In genomic region chr4:190179740-190180094, GRCh38 we compare ENCODE assay signal across 15 cellular contexts. TPM values are rescaled to one million over a fixed set of nuclear protein-coding genes. Genes with fewer than 3 reads are reported as not detected.
A peak's percentile ranks its signal among the peaks of the same experiment; 100 is the strongest.
DNase-seq lines count a peak whose midpoint lies in the region; ATAC-seq lines count a peak whose summit lies in the region.
"Not testable (repeated sequence)": the region's sequence is repeated elsewhere in the genome, so short reads cannot be mapped to it uniquely, and the experiment has no call there.
"Had no signal": no experiment of that assay in that cellular context is flagged by ENCODE, and none has a peak within 500 bp of the region (broad histone marks: within the 10 kb centered on the region; RNA-seq: fewer than 3 reads in every experiment).

No MANE protein-coding gene starts in this region.

- not testable (repeated sequence) for H3K27ac Mint-ChIP-seq in activated T-cell treated with anti-CD3 and anti-CD28 coated beads, Interleukin-2, amount 50 U/mL, for 72 hours; memory B cell

- H3K9me3 Mint-ChIP-seq in activated T-cell treated with anti-CD3 and anti-CD28 coated beads, Interleukin-2, amount 50 U/mL, for 72 hours; memory B cell: not testable (repeated sequence)

- H3K4me1 Mint-ChIP-seq in activated T-cell treated with anti-CD3 and anti-CD28 coated beads, Interleukin-2, amount 50 U/mL, for 72 hours (ENCODE audit: low read depth); memory B cell: not testable (repeated sequence)

- H3K4me3 Mint-ChIP-seq in activated T-cell treated with anti-CD3 and anti-CD28 coated beads, Interleukin-2, amount 50 U/mL, for 72 hours; memory B cell: not testable (repeated sequence)

- not testable (repeated sequence) for H3K36me3 Mint-ChIP-seq in activated T-cell treated with anti-CD3 and anti-CD28 coated beads, Interleukin-2, amount 50 U/mL, for 72 hours (ENCODE audit: insufficient read depth in 2 of 2); memory B cell

- intact Hi-C loops in Right ventricle myocardium superior (cut with DNase I), result not testable (repeated sequence)

- ATAC-seq in GM18870 (IDR thresholded peaks at IDR 0.05; ENCODE audit: unreplicated experiment), result peak; percentile 29
- ATAC-seq in GM21515 (IDR thresholded peaks at IDR 0.05; ENCODE audit: unreplicated experiment), result peak; percentile 29
- ATAC-seq in HG02852 (IDR thresholded peaks at IDR 0.05; ENCODE audit: unreplicated experiment), result peak; percentile 23
- ATAC-seq in HG03520 (IDR thresholded peaks at IDR 0.05; ENCODE audit: unreplicated experiment), result peak; percentile 27
- peak; percentile 25 to 39 for ATAC-seq in activated T-cell treated with anti-CD3 and anti-CD28 coated beads, Interleukin-2, amount 50 U/mL, for 72 hours (replicated peaks in 1 of 2)
- peak; percentile 67 for ATAC-seq in Right ventricle myocardium superior (ENCODE audit: poor library complexity)
- peak; percentile 8 for ATAC-seq in memory B cell (ENCODE audit: low read depth)
- ATAC-seq in stimulated activated naive CD8-positive, alpha-beta T cell treated with anti-CD3 and anti-CD28 coated beads, Interleukin-15, Interleukin-2, amounts not matched to agents 100 U/mL and 50 U/mL, for 24 hours, result peak; percentile 29

- DNase-seq in activated T-cell treated with anti-CD3 and anti-CD28 coated beads, Interleukin-2, amount 50 U/mL, for 72 hours; Right ventricle myocardium superior; memory B cell (ENCODE audit: low spot score in 2 of 2); stimulated activated naive CD8-positive, alpha-beta T cell treated with anti-CD3 and anti-CD28 coated beads, Interleukin-15, Interleukin-2, amounts not matched to agents 100 U/mL and 50 U/mL, for 24 hours: not testable (repeated sequence)

- H3K27me3 Mint-ChIP-seq in activated T-cell treated with anti-CD3 and anti-CD28 coated beads, Interleukin-2, amount 50 U/mL, for 72 hours (ENCODE audit: low read depth); memory B cell: not testable (repeated sequence)

RNA-seq across cellular contexts. Expression of gene DUX4, which starts 6.1 kb away (rescaled TPM):
- not detected for total RNA-seq in activated T-cell treated with anti-CD3 and anti-CD28 coated beads, Interleukin-2, amount 50 U/mL, for 72 hours
- not detected for total RNA-seq in Right ventricle myocardium superior
- total RNA-seq: breast epithelium, Calu3, HT-29, liver, mononuclear cell, neural crest cell, transverse colon had no signal

Comparison
In these comparisons a context has a peak if more than half of its experiments do, and no peak if none do; other contexts are left out.
1. ATAC-seq: peak in every context shown above with its lines; median percentile 67 in Right ventricle myocardium superior; 32 in activated T-cell treated with anti-CD3 and anti-CD28 coated beads, Interleukin-2, amount 50 U/mL, for 72 hours; 29 in GM18870; 29 in GM21515; 29 in stimulated activated naive CD8-positive, alpha-beta T cell treated with anti-CD3 and anti-CD28 coated beads, Interleukin-15, Interleukin-2, amounts not matched to agents 100 U/mL and 50 U/mL, for 24 hours; 27 in HG03520; 23 in HG02852; 8 in memory B cell.